In the genomic region with DNA sequence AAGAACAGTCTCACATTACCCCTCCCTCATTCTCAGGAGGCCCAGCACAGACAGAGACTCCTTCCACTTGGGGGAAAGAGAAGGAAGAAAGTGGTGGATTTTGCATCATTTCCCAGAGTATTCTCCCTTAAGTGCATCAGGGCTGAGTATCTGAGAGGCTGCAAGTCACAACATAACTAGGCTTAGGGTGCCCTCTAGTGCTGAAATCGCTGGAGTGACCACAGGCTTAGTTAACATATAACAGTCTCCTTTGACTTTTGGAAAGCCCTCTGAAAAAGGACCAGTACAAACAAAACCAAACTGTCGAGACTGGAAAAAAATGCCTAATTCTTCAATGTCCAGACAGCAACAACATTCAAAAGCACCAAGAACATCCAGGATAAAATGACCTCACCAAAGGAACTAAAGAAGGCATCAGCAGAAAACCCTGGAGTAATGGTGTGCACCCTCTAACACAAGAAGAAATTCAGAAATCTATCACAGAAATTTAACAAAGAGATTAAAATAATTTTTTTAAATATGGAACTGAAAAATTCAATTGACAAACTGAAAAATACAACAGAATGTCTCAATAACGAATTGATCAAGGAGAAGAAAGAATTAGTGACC, we compare ENCODE assay signal across 8 cellular contexts.
DNase-seq lines count a peak whose midpoint lies in the region; FAIRE-seq and TF ChIP-seq lines count a peak whose summit lies in the region.

No MANE protein-coding gene starts in this region.

- H3K4me3 ChIP-seq in brain microvascular endothelial cell (ENCODE audit: low read depth, low read length) (no peak overlapping the region), liver (ENCODE audit: low read depth in 1 of 3, low read length in 3 of 3) (no peak overlapping the region), uterus (no peak overlapping the region)

- peak; percentile 81 for TF ChIP-seq RAD21 in Ishikawa (IDR thresholded peaks at IDR 0.05; ENCODE audit: low read depth)
- peak; percentile 90 to 96 for TF ChIP-seq RAD21 in liver (IDR thresholded peaks at IDR 0.05)

- DNase-seq in A172 (ENCODE audit: low spot score) (peak; percentile 67), GM04504 (ENCODE audit: low read depth) (peak; percentile 29), H54 (ENCODE audit: insufficient read length, low spot score) (peak; percentile 1), OCI-M1 (lab: John Stamatoyannopoulos, UW) (peak; percentile 76), brain microvascular endothelial cell (peak; percentile 77), uterus (no peak)

- no peaks in the 10 kb centered on the region for H3K4me1 ChIP-seq in liver (ENCODE audit: control insufficient read depth in 4 of 4, insufficient read depth in 4 of 4, low read length in 3 of 4)
- no peaks in the 10 kb centered on the region for H3K4me1 ChIP-seq in uterus

- FAIRE-seq in H54 (lab: Jason Lieb, UNC): peak; percentile 20

- H3K36me3 ChIP-seq in brain microvascular endothelial cell (replicated peaks) (no peaks in the 10 kb centered on the region), liver (ENCODE audit: control insufficient read depth in 4 of 4, insufficient read depth in 3 of 4, low read depth in 1 of 4, low read length in 3 of 4) (no peaks in the 10 kb centered on the region), uterus (no peaks in the 10 kb centered on the region)

- H3K27ac ChIP-seq in brain microvascular endothelial cell (no peak overlapping the region), liver (ENCODE audit: low read depth in 1 of 2, low read length in 2 of 2) (no peak overlapping the region), uterus (no peak overlapping the region)

- H3K27me3 ChIP-seq in brain microvascular endothelial cell (replicated peaks) (no peaks in the 10 kb centered on the region), liver (ENCODE audit: control insufficient read depth in 4 of 4, insufficient read depth in 4 of 4, low read length in 3 of 4) (peaks cover 0 to 8% (median 0%) of the 10 kb centered on the region in 4 donors), uterus (no peaks in the 10 kb centered on the region)

- H3K9me3 ChIP-seq in liver (ENCODE audit: control insufficient read depth in 4 of 4, low read length in 3 of 4): no peaks in the 10 kb centered on the region
- H3K9me3 ChIP-seq in uterus: no peaks in the 10 kb centered on the region

- intact Hi-C loops in uterus (cut with DNase I; ENCODE audit: low total_unique reads): no loop called here

- TF ChIP-seq CTCF in brain microvascular endothelial cell (IDR thresholded peaks at IDR 0.05; ENCODE audit: low read depth, low read length, missing control alignments) (peak; percentile 80), liver (IDR thresholded peaks at IDR 0.05; ENCODE audit: low read depth, low read length, missing input control) (peak; percentile 67), uterus (IDR thresholded peaks at IDR 0.05) (no peak)

- TF ChIP-seq POLR2A in H54 (IDR thresholded peaks at IDR 0.05; ENCODE audit: low read depth, low read length) (no peak), uterus (IDR thresholded peaks at IDR 0.05) (no peak)

- no peak for TF ChIP-seq EP300 in Ishikawa (IDR thresholded peaks at IDR 0.05; ENCODE audit: borderline replicate concordance)

- 2% methylated on average over 3 of the region's 3 CpGs for WGBS in liver

- in situ Hi-C loops in brain microvascular endothelial cell (cut with HindIII; ENCODE audit: low pct_ligation_motif_present, low sequenced_read_pairs): no loop called here

- H3K9ac ChIP-seq in liver (ENCODE audit: low read depth in 1 of 2, low read length in 2 of 2): no peak overlapping the region

TF ChIP-seq in Ishikawa, 13 proteins besides CTCF, POLR2A, EP300 and RAD21 (continues in another document):
- TF ChIP-seq NFIC (IDR thresholded peaks at IDR 0.05) (no peak), TEAD4 (IDR thresholded peaks at IDR 0.05) (no peak), EGR1 (IDR thresholded peaks at IDR 0.05) (no peak), CEBPB (IDR thresholded peaks at IDR 0.05) (no peak), YY1 (IDR thresholded peaks at IDR 0.05; ENCODE audit: low read depth) (no peak), FOXM1 (IDR thresholded peaks at IDR 0.05; ENCODE audit: borderline replicate concordance, low read depth) (no peak), TAF1 (IDR thresholded peaks at IDR 0.05; ENCODE audit: low read depth) (no peak)
- TF ChIP-seq, protein P1, sequence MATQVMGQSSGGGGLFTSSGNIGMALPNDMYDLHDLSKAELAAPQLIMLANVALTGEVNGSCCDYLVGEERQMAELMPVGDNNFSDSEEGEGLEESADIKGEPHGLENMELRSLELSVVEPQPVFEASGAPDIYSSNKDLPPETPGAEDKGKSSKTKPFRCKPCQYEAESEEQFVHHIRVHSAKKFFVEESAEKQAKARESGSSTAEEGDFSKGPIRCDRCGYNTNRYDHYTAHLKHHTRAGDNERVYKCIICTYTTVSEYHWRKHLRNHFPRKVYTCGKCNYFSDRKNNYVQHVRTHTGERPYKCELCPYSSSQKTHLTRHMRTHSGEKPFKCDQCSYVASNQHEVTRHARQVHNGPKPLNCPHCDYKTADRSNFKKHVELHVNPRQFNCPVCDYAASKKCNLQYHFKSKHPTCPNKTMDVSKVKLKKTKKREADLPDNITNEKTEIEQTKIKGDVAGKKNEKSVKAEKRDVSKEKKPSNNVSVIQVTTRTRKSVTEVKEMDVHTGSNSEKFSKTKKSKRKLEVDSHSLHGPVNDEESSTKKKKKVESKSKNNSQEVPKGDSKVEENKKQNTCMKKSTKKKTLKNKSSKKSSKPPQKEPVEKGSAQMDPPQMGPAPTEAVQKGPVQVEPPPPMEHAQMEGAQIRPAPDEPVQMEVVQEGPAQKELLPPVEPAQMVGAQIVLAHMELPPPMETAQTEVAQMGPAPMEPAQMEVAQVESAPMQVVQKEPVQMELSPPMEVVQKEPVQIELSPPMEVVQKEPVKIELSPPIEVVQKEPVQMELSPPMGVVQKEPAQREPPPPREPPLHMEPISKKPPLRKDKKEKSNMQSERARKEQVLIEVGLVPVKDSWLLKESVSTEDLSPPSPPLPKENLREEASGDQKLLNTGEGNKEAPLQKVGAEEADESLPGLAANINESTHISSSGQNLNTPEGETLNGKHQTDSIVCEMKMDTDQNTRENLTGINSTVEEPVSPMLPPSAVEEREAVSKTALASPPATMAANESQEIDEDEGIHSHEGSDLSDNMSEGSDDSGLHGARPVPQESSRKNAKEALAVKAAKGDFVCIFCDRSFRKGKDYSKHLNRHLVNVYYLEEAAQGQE (IDR thresholded peaks at IDR 0.05; ENCODE audit: low read depth): no peak
- TF ChIP-seq, protein P2, sequence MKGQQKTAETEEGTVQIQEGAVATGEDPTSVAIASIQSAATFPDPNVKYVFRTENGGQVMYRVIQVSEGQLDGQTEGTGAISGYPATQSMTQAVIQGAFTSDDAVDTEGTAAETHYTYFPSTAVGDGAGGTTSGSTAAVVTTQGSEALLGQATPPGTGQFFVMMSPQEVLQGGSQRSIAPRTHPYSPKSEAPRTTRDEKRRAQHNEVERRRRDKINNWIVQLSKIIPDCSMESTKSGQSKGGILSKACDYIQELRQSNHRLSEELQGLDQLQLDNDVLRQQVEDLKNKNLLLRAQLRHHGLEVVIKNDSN (IDR thresholded peaks at IDR 0.05): no peak
- TF ChIP-seq, protein P3, sequence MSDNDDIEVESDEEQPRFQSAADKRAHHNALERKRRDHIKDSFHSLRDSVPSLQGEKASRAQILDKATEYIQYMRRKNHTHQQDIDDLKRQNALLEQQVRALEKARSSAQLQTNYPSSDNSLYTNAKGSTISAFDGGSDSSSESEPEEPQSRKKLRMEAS (IDR thresholded peaks at IDR 0.05): no peak

TF ChIP-seq in liver, 16 proteins besides CTCF, POLR2A, EP300 and RAD21:
- TF ChIP-seq SP1 (IDR thresholded peaks at IDR 0.05) (no peak), GABPA (IDR thresholded peaks at IDR 0.05 in 1 of 2, conservative IDR thresholded peaks at IDR 0.05 in 1 of 2) (no peak), JUND (IDR thresholded peaks at IDR 0.05) (no peak), YY1 (IDR thresholded peaks at IDR 0.05) (no peak), NR2F2 (IDR thresholded peaks at IDR 0.05) (no peak), FOXA2 (IDR thresholded peaks at IDR 0.05) (no peak), FOXA1 (IDR thresholded peaks at IDR 0.05) (no peak), RXRA (IDR thresholded peaks at IDR 0.05) (no peak)
- TF ChIP-seq, protein P1 (IDR thresholded peaks at IDR 0.05): no peak
- TF ChIP-seq, protein P3 (IDR thresholded peaks at IDR 0.05): no peak
TF ChIP-seq in liver: peak in this region for 0.

Comparison
In these comparisons a context has a peak if more than half of its experiments do, and no peak if none do; other contexts are left out.
1. DNase-seq: peak in A172 (single experiment), GM04504 (single experiment), H54 (single experiment), OCI-M1 (single experiment) and brain microvascular endothelial cell (single experiment); none in uterus (0 of 2).
2. CTCF ChIP-seq: peak in brain microvascular endothelial cell (single experiment) and liver (single experiment); none in uterus (0 of 4).